19 cellular contexts compared by ENCODE assay signal in genomic region chr13:114152285-114152645, GRCh38.
DNase-seq lines count a peak whose midpoint lies in the region; ATAC-seq and TF ChIP-seq lines count a peak whose summit lies in the region.
"Had no signal": no experiment of that assay in that cellular context is flagged by ENCODE, and none has a peak within 500 bp of the region (broad histone marks: within the 10 kb centered on the region; RNA-seq: fewer than 3 reads in every experiment).

No MANE protein-coding gene starts in this region.

- CTCF ChIA-PET in RWPE1 (lab: Yijun Ruan, JAX), result interaction anchor here (0.8 kb wide), 1 partner anchor 298 kb away, joined by 3 read pairs; no protein-coding TSS in a partner anchor

- H3K36me3 Mint-ChIP-seq in activated naive CD8-positive, alpha-beta T cell, result peaks cover 4% of the 10 kb centered on the region
- H3K36me3 Mint-ChIP-seq in activated naive CD8-positive, alpha-beta T cell treated with anti-CD3 and anti-CD28 coated beads, Interleukin-2, amount 50 U/mL, for 24 hours (ENCODE audit: low read depth), result peaks cover 4% of the 10 kb centered on the region

- peaks cover 4% of the 10 kb centered on the region for H3K9me3 Mint-ChIP-seq in activated naive CD8-positive, alpha-beta T cell (ENCODE audit: low read depth)
- peaks cover 4% of the 10 kb centered on the region for H3K9me3 Mint-ChIP-seq in activated naive CD8-positive, alpha-beta T cell treated with anti-CD3 and anti-CD28 coated beads, Interleukin-2, amount 50 U/mL, for 24 hours

- no peak for DNase-seq in activated naive CD8-positive, alpha-beta T cell treated with anti-CD3 and anti-CD28 coated beads, Interleukin-2, amount 50 U/mL, for 24 hours
- DNase-seq in RWPE1 (ENCODE audit: low spot score), result no peak
- DNase-seq in epithelial cell of prostate (ENCODE audit: low read depth, low spot score), result no peak
- no peak for DNase-seq in substantia nigra (lab: John Stamatoyannopoulos, UW)
- DNase-seq in NCI-H524 (lab: John Stamatoyannopoulos, UW), result no peak
- no peak for DNase-seq in activated effector memory CD4-positive, alpha-beta T cell treated with anti-CD3 and anti-CD28 coated beads, Interleukin-2, amount 50 U/mL, for 16 hours
- DNase-seq: activated CD8-positive, alpha-beta memory T cell treated with anti-CD3 and anti-CD28 coated beads for 24 hours; brain microvascular endothelial cell; cortex of kidney; HCEC 1CT; NCI-H1417 treated with DMSO at 0.1 percent for 48 hours; NCI-H524 treated with DMSO at 0.1 percent for 48 hours; SK-N-SH had no signal

- H3K4me3 Mint-ChIP-seq in activated naive CD8-positive, alpha-beta T cell, result no peak overlapping the region
- H3K4me3 Mint-ChIP-seq in activated naive CD8-positive, alpha-beta T cell treated with anti-CD3 and anti-CD28 coated beads, Interleukin-2, amount 50 U/mL, for 24 hours, result no peak overlapping the region
- H3K4me3 Mint-ChIP-seq: neural crest cell had no signal

- no peak for ATAC-seq in activated naive CD8-positive, alpha-beta T cell treated with anti-CD3 and anti-CD28 coated beads, Interleukin-2, amount 50 U/mL, for 24 hours
- ATAC-seq in GM18909 (IDR thresholded peaks at IDR 0.05; ENCODE audit: poor library complexity, unreplicated experiment), result no peak

- H3K27me3 Mint-ChIP-seq in activated naive CD8-positive, alpha-beta T cell, result no peaks in the 10 kb centered on the region
- no peaks in the 10 kb centered on the region for H3K27me3 Mint-ChIP-seq in activated naive CD8-positive, alpha-beta T cell treated with anti-CD3 and anti-CD28 coated beads, Interleukin-2, amount 50 U/mL, for 24 hours

- H3K4me1 Mint-ChIP-seq in activated naive CD8-positive, alpha-beta T cell (ENCODE audit: low read depth), result peaks cover 76% of the 10 kb centered on the region
- peaks cover 73% of the 10 kb centered on the region for H3K4me1 Mint-ChIP-seq in activated naive CD8-positive, alpha-beta T cell treated with anti-CD3 and anti-CD28 coated beads, Interleukin-2, amount 50 U/mL, for 24 hours

- POLR2A ChIA-PET in RWPE1 (lab: Yijun Ruan, JAX; ENCODE audit: low non-redundant PET), result no interaction called here

- H3K27ac ChIP-seq in RWPE1 (peak overlapping the region; percentile 81), epithelial cell of prostate (peak overlapping the region; percentile 40), substantia nigra (ENCODE audit: low read depth, low read length, poor library complexity, severe bottlenecking) (peak overlapping the region; percentile 28)
- H3K27ac ChIP-seq: brain microvascular endothelial cell, prostate gland, vagina had no signal

- peak overlapping the region; percentile 97 for H3K27ac Mint-ChIP-seq in activated naive CD8-positive, alpha-beta T cell
- no peak overlapping the region for H3K27ac Mint-ChIP-seq in activated naive CD8-positive, alpha-beta T cell treated with anti-CD3 and anti-CD28 coated beads, Interleukin-2, amount 50 U/mL, for 24 hours
- H3K27ac Mint-ChIP-seq: activated T-cell treated with anti-CD3 and anti-CD28 coated beads, Interleukin-2, amount 50 U/mL, for 72 hours had no signal

- TF ChIP-seq CTCF in RWPE1 (conservative IDR thresholded peaks at IDR 0.05; ENCODE audit: low read depth), result no peak

Comparison
In these comparisons a context has a peak if more than half of its experiments do, and no peak if none do; other contexts are left out.
1. H3K27ac ChIP-seq: peak in every context shown above with its lines; median percentile 81 in RWPE1; 40 in epithelial cell of prostate; 28 in substantia nigra.